11 cellular contexts compared by ENCODE assay signal in the genomic region with DNA sequence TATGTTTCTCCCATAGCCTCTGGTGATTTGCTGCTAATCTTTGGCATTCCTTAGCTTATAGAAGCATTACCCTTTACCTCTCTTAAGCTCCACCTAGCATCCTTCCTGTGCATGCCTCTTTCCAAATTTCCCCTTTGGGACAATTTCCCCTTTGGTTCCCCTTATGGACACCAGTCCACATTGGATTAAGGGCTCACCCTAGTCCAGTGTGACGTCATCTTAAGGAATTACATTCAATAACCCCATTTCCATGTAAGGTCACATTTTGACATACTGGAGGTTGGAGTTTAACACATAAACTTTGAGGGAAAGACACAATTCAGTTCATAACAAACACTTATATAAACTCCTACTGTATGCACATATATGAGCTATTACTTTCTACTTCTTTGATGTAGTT.
"Had no signal": no experiment of that assay in that cellular context is flagged by ENCODE, and none has a peak within 500 bp of the region (broad histone marks: within the 10 kb centered on the region; RNA-seq: fewer than 3 reads in every experiment).

No MANE protein-coding gene starts in this region.

- FAIRE-seq: H1, H54 had no signal

- H3K4me3 ChIP-seq: GM23248, GM23338, HAP-1 had no signal

- H3K4me1 ChIP-seq: HAP-1 had no signal

- H3K27ac ChIP-seq: GM23248 had no signal

- H3K36me3 ChIP-seq: HAP-1 had no signal

- H3K4me2 ChIP-seq: GM23338 had no signal

- DNase-seq: GM23248, GOT3, H7, H9, HCEC 1CT, HFFc6 had no signal

- H2AFZ ChIP-seq: GM23248, GM23338 had no signal

- H3K9me3 ChIP-seq: HAP-1 had no signal

- H3K9ac ChIP-seq: GM23248 had no signal

- ATAC-seq: GM23338, HCT116 had no signal
